ENCODE assay signal across 29 cellular contexts in the genomic region with DNA sequence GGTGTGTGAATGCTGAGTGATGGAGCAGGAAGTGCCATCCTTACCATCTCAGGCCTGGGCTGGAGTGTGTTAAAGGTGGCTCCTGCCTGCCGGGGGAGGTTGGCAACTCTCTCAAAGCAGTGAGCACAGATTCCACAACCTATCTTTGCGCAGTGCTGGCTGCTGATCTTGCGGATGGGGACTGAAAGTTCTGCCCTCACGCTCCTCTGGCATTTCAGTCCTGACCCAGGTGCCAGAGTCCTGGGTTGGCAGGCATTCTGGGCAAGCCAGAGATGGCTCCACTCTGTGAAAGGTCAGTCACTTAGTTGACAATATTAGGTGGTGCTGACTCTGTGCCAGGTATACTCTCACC.
A peak's percentile ranks its signal among the peaks of the same experiment; 100 is the strongest.
DNase-seq lines count a peak whose midpoint lies in the region; ATAC-seq, FAIRE-seq and TF ChIP-seq lines count a peak whose summit lies in the region.
"Had no signal": no experiment of that assay in that cellular context is flagged by ENCODE, and none has a peak within 500 bp of the region (broad histone marks: within the 10 kb centered on the region; RNA-seq: fewer than 3 reads in every experiment).

No MANE protein-coding gene starts in this region.

- H3K36me3 Mint-ChIP-seq in endodermal cell (ENCODE audit: low read depth) = no peaks in the 10 kb centered on the region
- H3K36me3 Mint-ChIP-seq: CD8-positive, alpha-beta memory T cell had no signal

- TF ChIP-seq CTCF in RWPE2 (IDR thresholded peaks at IDR 0.05; ENCODE audit: poor library complexity, severe bottlenecking) (no peak), endodermal cell (conservative IDR thresholded peaks at IDR 0.05) (no peak), sigmoid colon (IDR thresholded peaks at IDR 0.05) (no peak)

- no peaks in the 10 kb centered on the region for H3K9me3 ChIP-seq in RWPE2 (ENCODE audit: severe bottlenecking)
- H3K9me3 ChIP-seq in endodermal cell (ENCODE audit: control insufficient read depth, low read length) = peaks cover 9% of the 10 kb centered on the region
- H3K9me3 ChIP-seq in right cardiac atrium (ENCODE audit: control insufficient read depth, low read length) = no peaks in the 10 kb centered on the region
- H3K9me3 ChIP-seq in sigmoid colon = no peaks in the 10 kb centered on the region
- no peaks in the 10 kb centered on the region for H3K9me3 ChIP-seq in small intestine (ENCODE audit: control insufficient read depth, low read depth)
- H3K9me3 ChIP-seq: colonic mucosa, left lung, tibial artery had no signal

- DNase-seq in RWPE2 (ENCODE audit: low spot score) (peak; percentile 11), endodermal cell (peak; percentile 34), right cardiac atrium (no peak), sigmoid colon (peak; percentile 26), NCI-H1105 treated with DMSO at 0.1 percent for 48 hours (lab: John Stamatoyannopoulos, UW) (no peak), HuH-7.5 (ENCODE audit: low spot score) (no peak), small intestine (no peak)
- DNase-seq: activated CD4-positive, alpha-beta T cell treated with anti-CD3 and anti-CD28 coated beads for 36 hours; activated gamma-delta T cell treated with Interleukin-2 at 50 U/mL for 16 hours; activated naive CD8-positive, alpha-beta T cell treated with anti-CD3 and anti-CD28 coated beads, Interleukin-2, amount 50 U/mL, for 24 hours; CD8-positive, alpha-beta memory T cell; colonic mucosa; effector memory CD4-positive, alpha-beta T cell; left lung; NCI-H1436; NCI-H2081 treated with DMSO at 0.1 percent for 48 hours; NCI-H526; SHP77 treated with DMSO at 0.1 percent for 48 hours; stimulated activated CD8-positive, alpha-beta memory T cell treated with anti-CD3 and anti-CD28 coated beads, Interleukin-4, amount 100 ng/mL, for 48 hours; stimulated activated naive CD8-positive, alpha-beta T cell treated with anti-CD3 and anti-CD28 coated beads, Interleukin-15, amount 100 ng/mL, for 72 hours had no signal

- FAIRE-seq in small intestine (lab: Jason Lieb, UNC) = no peak
- FAIRE-seq: astrocyte, GM19239, H1 had no signal

- intact Hi-C loops in right cardiac atrium (cut with DNase I) (no loop called here), sigmoid colon (cut with DNase I) (no loop called here)

- TF ChIP-seq POLR2A in sigmoid colon (IDR thresholded peaks at IDR 0.05) = no peak

- H3K27ac ChIP-seq in RWPE2 (ENCODE audit: poor library complexity, severe bottlenecking) (no peak overlapping the region), endodermal cell (ENCODE audit: low read depth, low read length) (no peak overlapping the region), right cardiac atrium (ENCODE audit: low read length) (no peak overlapping the region), sigmoid colon (no peak overlapping the region), small intestine (ENCODE audit: low read depth in 1 of 2, low read length in 1 of 2) (no peak overlapping the region)
- H3K27ac ChIP-seq: cardiac muscle cell, colonic mucosa, HL-60, left lung, tibial artery had no signal

- H3K27me3 Mint-ChIP-seq in endodermal cell (ENCODE audit: insufficient read depth) = no peaks in the 10 kb centered on the region
- H3K27me3 Mint-ChIP-seq: stimulated activated naive CD8-positive, alpha-beta T cell treated with anti-CD3 and anti-CD28 coated beads, Interleukin-15, amount 100 ng/mL, for 72 hours had no signal

- peaks cover 11% of the 10 kb centered on the region for H3K4me1 Mint-ChIP-seq in endodermal cell
- H3K4me1 Mint-ChIP-seq: activated CD4-positive, alpha-beta T cell treated with anti-CD3 and anti-CD28 coated beads for 36 hours; activated naive CD8-positive, alpha-beta T cell treated with anti-CD3 and anti-CD28 coated beads, Interleukin-2, amount 50 U/mL, for 24 hours; CD8-positive, alpha-beta memory T cell; stimulated activated naive CD8-positive, alpha-beta T cell treated with anti-CD3 and anti-CD28 coated beads, Interleukin-15, amount 100 ng/mL, for 72 hours had no signal

- H3K4me3 ChIP-seq in RWPE2 (ENCODE audit: severe bottlenecking) (no peak overlapping the region), endodermal cell (ENCODE audit: low read length) (no peak overlapping the region), right cardiac atrium (ENCODE audit: low read length) (no peak overlapping the region), sigmoid colon (no peak overlapping the region), small intestine (ENCODE audit: low read depth in 1 of 2, low read length in 2 of 2) (no peak overlapping the region)
- H3K4me3 ChIP-seq: cardiac muscle cell, colonic mucosa, left lung, tibial artery had no signal

- peaks cover 21% of the 10 kb centered on the region for H3K9me3 Mint-ChIP-seq in endodermal cell
- H3K9me3 Mint-ChIP-seq: activated naive CD8-positive, alpha-beta T cell treated with anti-CD3 and anti-CD28 coated beads, Interleukin-2, amount 50 U/mL, for 24 hours; CD8-positive, alpha-beta memory T cell; stimulated activated naive CD8-positive, alpha-beta T cell treated with anti-CD3 and anti-CD28 coated beads, Interleukin-15, amount 100 ng/mL, for 72 hours; T-helper 2 cell treated with Interferon-gamma antibody and Interleukin-4, amounts not matched to agents 5 μg/mL and 100 μg/mL, for 36 hours had no signal

- H3K27me3 ChIP-seq in RWPE2 (ENCODE audit: insufficient read depth, poor library complexity, severe bottlenecking) (peaks cover 8% of the 10 kb centered on the region), endodermal cell (ENCODE audit: control insufficient read depth, insufficient read depth, low read length, poor library complexity, severe bottlenecking) (no peaks in the 10 kb centered on the region), right cardiac atrium (ENCODE audit: control insufficient read depth, insufficient read depth) (no peaks in the 10 kb centered on the region), sigmoid colon (no peaks in the 10 kb centered on the region), small intestine (ENCODE audit: control insufficient read depth in 2 of 2, insufficient read depth in 2 of 2, low read length in 2 of 2) (no peaks in the 10 kb centered on the region)
- H3K27me3 ChIP-seq: cardiac muscle cell, colonic mucosa, left lung, tibial artery had no signal

- no peak overlapping the region for H3K27ac Mint-ChIP-seq in endodermal cell
- H3K27ac Mint-ChIP-seq: activated CD4-positive, alpha-beta T cell treated with anti-CD3 and anti-CD28 coated beads for 36 hours; activated naive CD8-positive, alpha-beta T cell treated with anti-CD3 and anti-CD28 coated beads, Interleukin-2, amount 50 U/mL, for 24 hours; CD8-positive, alpha-beta memory T cell; T-helper 2 cell treated with Interferon-gamma antibody and Interleukin-4, amounts not matched to agents 5 μg/mL and 100 μg/mL, for 36 hours had no signal

- TF ChIP-seq EP300 in sigmoid colon (IDR thresholded peaks at IDR 0.05) = no peak

- H3K9ac ChIP-seq in endodermal cell (ENCODE audit: extremely low read depth, low read length, poor library complexity, severe bottlenecking) = no peak overlapping the region

- ATAC-seq in RWPE2 (ENCODE audit: low read depth) (no peak), right cardiac atrium (peak; percentile 66 to 75), GM21390 (IDR thresholded peaks at IDR 0.05; ENCODE audit: unreplicated experiment) (no peak)
- ATAC-seq: activated CD4-positive, alpha-beta T cell treated with anti-CD3 and anti-CD28 coated beads for 36 hours; activated naive CD8-positive, alpha-beta T cell treated with anti-CD3 and anti-CD28 coated beads, Interleukin-2, amount 50 U/mL, for 24 hours; left lung; PC-3; stimulated activated naive CD8-positive, alpha-beta T cell treated with anti-CD3 and anti-CD28 coated beads, Interleukin-15, amount 100 ng/mL, for 72 hours had no signal

- 96 to 100% methylated on average over 3 to 4 of the region's 4 CpGs for WGBS in endodermal cell (ENCODE audit: insufficient coverage in 1 of 2, insufficient read length in 1 of 2), 2 experiments
- 74% methylated on average over 4 of the region's 4 CpGs for WGBS in right cardiac atrium
- WGBS in sigmoid colon, 2 donors = 84 to 89% methylated on average over 4 of the region's 4 CpGs
- WGBS in small intestine, 3 donors = 80 to 87% (median 86%) methylated on average over 4 of the region's 4 CpGs

- no peak overlapping the region for H3K4me3 Mint-ChIP-seq in endodermal cell
- H3K4me3 Mint-ChIP-seq: activated CD4-positive, alpha-beta T cell treated with anti-CD3 and anti-CD28 coated beads for 36 hours; activated naive CD8-positive, alpha-beta T cell treated with anti-CD3 and anti-CD28 coated beads, Interleukin-2, amount 50 U/mL, for 24 hours; CD8-positive, alpha-beta memory T cell; stimulated activated naive CD8-positive, alpha-beta T cell treated with anti-CD3 and anti-CD28 coated beads, Interleukin-15, amount 100 ng/mL, for 72 hours; T-helper 2 cell treated with Interferon-gamma antibody and Interleukin-4, amounts not matched to agents 5 μg/mL and 100 μg/mL, for 36 hours had no signal

- H3K36me3 ChIP-seq in RWPE2 (ENCODE audit: low read depth) (no peaks in the 10 kb centered on the region), endodermal cell (ENCODE audit: control insufficient read depth, insufficient read depth, low read length) (no peaks in the 10 kb centered on the region), sigmoid colon (no peaks in the 10 kb centered on the region), small intestine (ENCODE audit: control insufficient read depth in 2 of 2, insufficient read depth in 2 of 2, low read length in 2 of 2) (no peaks in the 10 kb centered on the region)
- H3K36me3 ChIP-seq: cardiac muscle cell, colonic mucosa, left lung, tibial artery had no signal

- H3K4me1 ChIP-seq in RWPE2 (ENCODE audit: insufficient read depth, poor library complexity, severe bottlenecking) (no peaks in the 10 kb centered on the region), endodermal cell (ENCODE audit: control insufficient read depth, insufficient read depth, low read length) (no peaks in the 10 kb centered on the region), right cardiac atrium (ENCODE audit: control insufficient read depth, insufficient read depth, low read length) (no peaks in the 10 kb centered on the region), sigmoid colon (no peaks in the 10 kb centered on the region), small intestine (ENCODE audit: control insufficient read depth in 2 of 2, insufficient read depth in 1 of 2, low read depth in 1 of 2, low read length in 1 of 2) (no peaks in the 10 kb centered on the region)
- H3K4me1 ChIP-seq: colonic mucosa, left lung, tibial artery had no signal

Comparison
In these comparisons a context has a peak if more than half of its experiments do, and no peak if none do; other contexts are left out.
1. ATAC-seq: peak in right cardiac atrium (2 of 2); none in RWPE2 (single experiment) and GM21390 (single experiment).
2. DNase-seq: peak in RWPE2 (single experiment), endodermal cell (single experiment) and sigmoid colon (single experiment); none in right cardiac atrium (0 of 3), NCI-H1105 treated with DMSO at 0.1 percent for 48 hours (single experiment), HuH-7.5 (single experiment) and small intestine (single experiment).